34 cellular contexts compared by ENCODE assay signal in the genomic region with DNA sequence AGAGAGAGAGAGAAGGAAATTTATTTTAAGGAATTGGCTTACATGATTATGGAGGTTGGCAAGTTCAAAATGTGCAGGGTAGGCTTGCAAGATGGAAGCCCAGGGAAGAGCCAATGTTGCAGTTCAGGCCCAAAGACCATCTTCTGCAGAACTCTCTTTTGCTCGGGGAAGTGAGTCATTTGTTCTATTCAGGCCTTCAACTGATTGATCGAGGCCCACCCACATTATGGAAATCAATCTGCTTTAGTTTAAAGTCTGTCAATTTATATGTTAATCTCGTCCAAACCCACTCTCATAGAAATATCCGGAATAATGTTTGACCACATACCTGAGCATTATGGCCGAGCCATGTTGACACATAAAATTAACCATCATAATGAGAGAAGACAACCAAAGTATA.
"Had no signal": no experiment of that assay in that cellular context is flagged by ENCODE, and none has a peak within 500 bp of the region (broad histone marks: within the 10 kb centered on the region; RNA-seq: fewer than 3 reads in every experiment).

No MANE protein-coding gene starts in this region.

- H3K36me3 ChIP-seq: MG63 had no signal

- H3K4me3 ChIP-seq: MG63 had no signal

- H3K27me3 ChIP-seq: MG63 had no signal

- DNase-seq: Karpas-422, Kasumi-1, MG63, MM.1S, MV-4-11, NCI-H1048, NCI-H1092, NCI-H1092 treated with DMSO at 0.1 percent for 48 hours, NCI-H1105, NCI-H1105 treated with DMSO at 0.1 percent for 48 hours, NCI-H1417, NCI-H1417 treated with DMSO at 0.1 percent for 48 hours, NCI-H1436, NCI-H1436 treated with DMSO at 0.1 percent for 48 hours, NCI-H146, NCI-H1694, NCI-H1694 treated with DMSO at 0.1 percent for 48 hours, NCI-H187, NCI-H187 treated with DMSO at 0.1 percent for 48 hours, NCI-H1930, NCI-H2029, NCI-H2029 treated with DMSO at 0.1 percent for 48 hours, NCI-H2081, NCI-H2081 treated with DMSO at 0.1 percent for 48 hours, NCI-H2107, NCI-H2171, NCI-H2171 treated with DMSO at 0.1 percent for 48 hours, NCI-H2227 treated with DMSO at 0.1 percent for 48 hours, NCI-H226, NCI-H345, NCI-H446, NCI-H446 treated with DMSO at 0.1 percent for 48 hours, NCI-H510A, NCI-H510A treated with DMSO at 0.1 percent for 48 hours had no signal
